Comparison of ENCODE assay signal across 18 cellular contexts in the genomic region with DNA sequence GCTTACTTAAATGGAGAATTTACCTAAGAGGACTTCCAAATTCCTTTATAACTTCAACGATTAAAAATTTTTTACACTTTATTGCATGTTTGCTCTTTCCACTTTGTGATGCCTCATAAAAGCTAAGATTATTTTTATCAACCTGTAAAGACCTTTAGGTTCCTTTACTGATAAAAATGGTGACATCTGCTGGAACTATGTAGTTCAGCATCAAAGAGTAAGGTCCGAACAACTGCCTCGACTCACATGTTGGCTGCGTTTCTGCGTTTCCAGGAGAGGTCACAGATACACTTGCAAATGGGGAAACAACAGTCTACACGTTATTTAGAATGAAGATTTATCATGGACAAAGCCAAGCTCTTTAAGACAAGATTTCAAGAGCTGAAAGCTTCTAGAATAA. TPM values are rescaled to one million over a fixed set of nuclear protein-coding genes. Genes with fewer than 3 reads are reported as not detected.
DNase-seq lines count a peak whose midpoint lies in the region; ATAC-seq and TF ChIP-seq lines count a peak whose summit lies in the region.
"Had no signal": no experiment of that assay in that cellular context is flagged by ENCODE, and none has a peak within 500 bp of the region (broad histone marks: within the 10 kb centered on the region; RNA-seq: fewer than 3 reads in every experiment).

No MANE protein-coding gene starts in this region.

- CTCF ChIA-PET in WTC11 (lab: Charles Lee) = interaction anchor here (0.6 kb wide), 1 partner anchor 17 kb away, joined by 3 read pairs; no protein-coding TSS in a partner anchor

- TF ChIP-seq CTCF in LNCaP clone FGC (IDR thresholded peaks at IDR 0.05; ENCODE audit: control insufficient read depth, extremely low read depth, insufficient read depth) (peak; percentile 56), WTC11 (IDR thresholded peaks at IDR 0.05) (no peak), kidney epithelial cell (IDR thresholded peaks at IDR 0.05; ENCODE audit: insufficient read depth, low read length, poor library complexity, severe bottlenecking) (peak; percentile 5), mesothelial cell of epicardium (IDR thresholded peaks at IDR 0.05; ENCODE audit: unreplicated experiment) (no peak)

- no peaks in the 10 kb centered on the region for H3K36me3 ChIP-seq in kidney epithelial cell (ENCODE audit: control insufficient read depth, insufficient read depth, low read length)
- H3K36me3 ChIP-seq: BLaER1, gastroesophageal sphincter had no signal

- H3K36me3 Mint-ChIP-seq in WTC11 (no peaks in the 10 kb centered on the region), mesothelial cell of epicardium (no peaks in the 10 kb centered on the region)
- no peaks in the 10 kb centered on the region for H3K36me3 Mint-ChIP-seq in stimulated activated naive B cell treated with anti-CD40 and anti-IgM and Interleukin-4, amounts not matched to agents 10 μg/mL and 1 μg/mL and 100 μg/mL, for 72 hours
- H3K36me3 Mint-ChIP-seq: activated naive CD8-positive, alpha-beta T cell treated with anti-CD3 and anti-CD28 coated beads, Interleukin-2, amount 10 ng/mL, durations not matched to agents 7 days and 5 days had no signal

- H3K27me3 Mint-ChIP-seq in WTC11 (ENCODE audit: low read depth) = no peaks in the 10 kb centered on the region
- H3K27me3 Mint-ChIP-seq in mesothelial cell of epicardium (ENCODE audit: low read depth) = no peaks in the 10 kb centered on the region
- peaks cover 0 to 5% of the 10 kb centered on the region in 2 donors for H3K27me3 Mint-ChIP-seq in stimulated activated naive B cell treated with anti-CD40 and anti-IgM and Interleukin-4, amounts not matched to agents 10 μg/mL and 1 μg/mL and 100 μg/mL, for 72 hours
- H3K27me3 Mint-ChIP-seq: activated T-cell treated with anti-CD3 and anti-CD28 coated beads, Interleukin-2, amount 50 U/mL, for 24 hours had no signal

- H3K27ac Mint-ChIP-seq in WTC11 (no peak overlapping the region), mesothelial cell of epicardium (no peak overlapping the region)
- H3K27ac Mint-ChIP-seq in stimulated activated naive B cell treated with anti-CD40 and anti-IgM and Interleukin-4, amounts not matched to agents 10 μg/mL and 1 μg/mL and 100 μg/mL, for 72 hours = no peak overlapping the region
- H3K27ac Mint-ChIP-seq: activated naive CD8-positive, alpha-beta T cell treated with anti-CD3 and anti-CD28 coated beads, Interleukin-2, amount 10 ng/mL, durations not matched to agents 7 days and 5 days; activated T-cell treated with anti-CD3 and anti-CD28 coated beads, Interleukin-2, amount 50 U/mL, for 24 hours; nephron had no signal

- H3K4me1 Mint-ChIP-seq in WTC11 = peaks cover 4% of the 10 kb centered on the region; the same call in 1 of the 2 replicates
- no peaks in the 10 kb centered on the region for H3K4me1 Mint-ChIP-seq in mesothelial cell of epicardium
- H3K4me1 Mint-ChIP-seq in stimulated activated naive B cell treated with anti-CD40 and anti-IgM and Interleukin-4, amounts not matched to agents 10 μg/mL and 1 μg/mL and 100 μg/mL, for 72 hours = peaks cover 0 to 1% of the 10 kb centered on the region in 2 donors

- H3K4me3 ChIP-seq in LNCaP clone FGC (ENCODE audit: low read depth, low read length) (no peak overlapping the region), kidney epithelial cell (ENCODE audit: low read depth, low read length) (no peak overlapping the region)
- H3K4me3 ChIP-seq: BLaER1, gastroesophageal sphincter, lung had no signal

- POLR2A ChIA-PET in WTC11 (lab: Charles Lee) = no interaction called here

- H3K27me3 ChIP-seq in kidney epithelial cell (ENCODE audit: control insufficient read depth, insufficient read depth, low read length) = no peaks in the 10 kb centered on the region
- H3K27me3 ChIP-seq: BLaER1, gastroesophageal sphincter had no signal

- H3K9me3 Mint-ChIP-seq in WTC11 (no peaks in the 10 kb centered on the region), mesothelial cell of epicardium (no peaks in the 10 kb centered on the region)
- no peaks in the 10 kb centered on the region for H3K9me3 Mint-ChIP-seq in stimulated activated naive B cell treated with anti-CD40 and anti-IgM and Interleukin-4, amounts not matched to agents 10 μg/mL and 1 μg/mL and 100 μg/mL, for 72 hours
- H3K9me3 Mint-ChIP-seq: activated naive CD8-positive, alpha-beta T cell treated with anti-CD3 and anti-CD28 coated beads, Interleukin-2, amount 10 ng/mL, durations not matched to agents 7 days and 5 days; activated T-cell treated with anti-CD3 and anti-CD28 coated beads, Interleukin-2, amount 50 U/mL, for 24 hours; nephron had no signal

- DNase-seq in ELR (ENCODE audit: low read depth) (peak; percentile 37), LNCaP clone FGC (ENCODE audit: low read depth) (peak; percentile 30), WTC11 (ENCODE audit: low spot score) (no peak), kidney epithelial cell (ENCODE audit: low read depth) (no peak), mesothelial cell of epicardium (ENCODE audit: low spot score in 2 of 2, unreplicated experiment in 2 of 2) (no peak), kidney tubule cell (ENCODE audit: low spot score) (no peak)
- DNase-seq in stimulated activated naive B cell treated with anti-CD40 and anti-IgM and Interleukin-4, amounts not matched to agents 10 μg/mL and 1 μg/mL and 100 μg/mL, for 72 hours = no peak
- DNase-seq: activated CD4-positive, alpha-beta T cell treated with anti-CD3 and anti-CD28 coated beads, Interleukin-2, amount 50 U/mL, for 1 hour; activated naive CD8-positive, alpha-beta T cell treated with anti-CD3 and anti-CD28 coated beads, Interleukin-2, amount 10 ng/mL, durations not matched to agents 7 days and 5 days; activated T-cell treated with anti-CD3 and anti-CD28 coated beads, Interleukin-2, amount 50 U/mL, for 24 hours; cerebellar nuclear complex; DMS153; NCI-H187 treated with DMSO at 0.1 percent for 48 hours; T-helper 9 cell had no signal

- peak; percentile 50 for ATAC-seq in WTC11
- no peak for ATAC-seq in stimulated activated naive B cell treated with anti-CD40 and anti-IgM and Interleukin-4, amounts not matched to agents 10 μg/mL and 1 μg/mL and 100 μg/mL, for 72 hours (replicated peaks)
- ATAC-seq: gastroesophageal sphincter had no signal

- no peak overlapping the region for H3K4me3 Mint-ChIP-seq in WTC11
- no peak overlapping the region for H3K4me3 Mint-ChIP-seq in mesothelial cell of epicardium
- H3K4me3 Mint-ChIP-seq in stimulated activated naive B cell treated with anti-CD40 and anti-IgM and Interleukin-4, amounts not matched to agents 10 μg/mL and 1 μg/mL and 100 μg/mL, for 72 hours = no peak overlapping the region
- H3K4me3 Mint-ChIP-seq: activated naive CD8-positive, alpha-beta T cell treated with anti-CD3 and anti-CD28 coated beads, Interleukin-2, amount 10 ng/mL, durations not matched to agents 7 days and 5 days; activated T-cell treated with anti-CD3 and anti-CD28 coated beads, Interleukin-2, amount 50 U/mL, for 24 hours; nephron had no signal

TF ChIP-seq in WTC11, 78 proteins besides CTCF, POLR2A, EP300 and RAD21 (continues in another document):
- TF ChIP-seq, protein P1, sequence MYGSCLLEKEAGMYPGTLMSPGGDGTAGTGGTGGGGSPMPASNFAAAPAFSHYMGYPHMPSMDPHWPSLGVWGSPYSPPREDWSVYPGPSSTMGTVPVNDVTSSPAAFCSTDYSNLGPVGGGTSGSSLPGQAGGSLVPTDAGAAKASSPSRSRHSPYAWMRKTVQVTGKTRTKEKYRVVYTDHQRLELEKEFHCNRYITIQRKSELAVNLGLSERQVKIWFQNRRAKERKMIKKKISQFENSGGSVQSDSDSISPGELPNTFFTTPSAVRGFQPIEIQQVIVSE (CRISPR knock-in tag; IDR thresholded peaks at IDR 0.05; ENCODE audit: borderline replicate concordance) = no peak
- TF ChIP-seq NFE2L1 (CRISPR knock-in tag; IDR thresholded peaks at IDR 0.05) (no peak), CBFB (CRISPR knock-in tag; IDR thresholded peaks at IDR 0.05; ENCODE audit: low read depth) (no peak), MYBL2 (CRISPR knock-in tag; IDR thresholded peaks at IDR 0.05) (no peak)
- TF ChIP-seq, protein P2, sequence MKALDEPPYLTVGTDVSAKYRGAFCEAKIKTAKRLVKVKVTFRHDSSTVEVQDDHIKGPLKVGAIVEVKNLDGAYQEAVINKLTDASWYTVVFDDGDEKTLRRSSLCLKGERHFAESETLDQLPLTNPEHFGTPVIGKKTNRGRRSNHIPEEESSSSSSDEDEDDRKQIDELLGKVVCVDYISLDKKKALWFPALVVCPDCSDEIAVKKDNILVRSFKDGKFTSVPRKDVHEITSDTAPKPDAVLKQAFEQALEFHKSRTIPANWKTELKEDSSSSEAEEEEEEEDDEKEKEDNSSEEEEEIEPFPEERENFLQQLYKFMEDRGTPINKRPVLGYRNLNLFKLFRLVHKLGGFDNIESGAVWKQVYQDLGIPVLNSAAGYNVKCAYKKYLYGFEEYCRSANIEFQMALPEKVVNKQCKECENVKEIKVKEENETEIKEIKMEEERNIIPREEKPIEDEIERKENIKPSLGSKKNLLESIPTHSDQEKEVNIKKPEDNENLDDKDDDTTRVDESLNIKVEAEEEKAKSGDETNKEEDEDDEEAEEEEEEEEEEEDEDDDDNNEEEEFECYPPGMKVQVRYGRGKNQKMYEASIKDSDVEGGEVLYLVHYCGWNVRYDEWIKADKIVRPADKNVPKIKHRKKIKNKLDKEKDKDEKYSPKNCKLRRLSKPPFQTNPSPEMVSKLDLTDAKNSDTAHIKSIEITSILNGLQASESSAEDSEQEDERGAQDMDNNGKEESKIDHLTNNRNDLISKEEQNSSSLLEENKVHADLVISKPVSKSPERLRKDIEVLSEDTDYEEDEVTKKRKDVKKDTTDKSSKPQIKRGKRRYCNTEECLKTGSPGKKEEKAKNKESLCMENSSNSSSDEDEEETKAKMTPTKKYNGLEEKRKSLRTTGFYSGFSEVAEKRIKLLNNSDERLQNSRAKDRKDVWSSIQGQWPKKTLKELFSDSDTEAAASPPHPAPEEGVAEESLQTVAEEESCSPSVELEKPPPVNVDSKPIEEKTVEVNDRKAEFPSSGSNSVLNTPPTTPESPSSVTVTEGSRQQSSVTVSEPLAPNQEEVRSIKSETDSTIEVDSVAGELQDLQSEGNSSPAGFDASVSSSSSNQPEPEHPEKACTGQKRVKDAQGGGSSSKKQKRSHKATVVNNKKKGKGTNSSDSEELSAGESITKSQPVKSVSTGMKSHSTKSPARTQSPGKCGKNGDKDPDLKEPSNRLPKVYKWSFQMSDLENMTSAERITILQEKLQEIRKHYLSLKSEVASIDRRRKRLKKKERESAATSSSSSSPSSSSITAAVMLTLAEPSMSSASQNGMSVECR (CRISPR knock-in tag; IDR thresholded peaks at IDR 0.05; ENCODE audit: borderline replicate concordance) = no peak

RNA-seq across cellular contexts. Expression of gene TMX3, which starts 18.8 kb away (rescaled TPM):
- total RNA-seq in WTC11 (2021) (28.9 to 33.3 TPM (median 29.4 TPM) in 3 replicates), kidney epithelial cell (47.5 and 66.8 TPM in 2 replicates), mesothelial cell of epicardium (45.0 to 51.3 TPM (median 51.1 TPM) in 3 replicates)

Comparison
In these comparisons a context has a peak if more than half of its experiments do, and no peak if none do; other contexts are left out.
1. DNase-seq: peak in ELR (single experiment) and LNCaP clone FGC (single experiment); none in WTC11 (single experiment), kidney epithelial cell (single experiment), mesothelial cell of epicardium (0 of 2), kidney tubule cell (single experiment) and stimulated activated naive B cell treated with anti-CD40 and anti-IgM and Interleukin-4, amounts not matched to agents 10 μg/mL and 1 μg/mL and 100 μg/mL, for 72 hours (single experiment).
2. CTCF ChIP-seq: peak in LNCaP clone FGC (single experiment) and kidney epithelial cell (single experiment); none in WTC11 (single experiment) and mesothelial cell of epicardium (single experiment).